In genomic region chr1:221442056-221442455, GRCh38 we compare ENCODE assay signal across 21 cellular contexts.
DNase-seq lines count a peak whose midpoint lies in the region; ATAC-seq and TF ChIP-seq lines count a peak whose summit lies in the region.
"Had no signal": no experiment of that assay in that cellular context is flagged by ENCODE, and none has a peak within 500 bp of the region (broad histone marks: within the 10 kb centered on the region; RNA-seq: fewer than 3 reads in every experiment).

No MANE protein-coding gene starts in this region.

- H3K36me3 ChIP-seq in SJSA1, result no peaks in the 10 kb centered on the region
- H3K36me3 ChIP-seq in neural progenitor cell, result no peaks in the 10 kb centered on the region
- H3K36me3 ChIP-seq: BLaER1 treated with 17β-estradiol and CSF1 and Interleukin-3, amounts not matched to agents 10 nM and 100 nM; HAP-1; SJCRH30 had no signal

- DNase-seq in SJSA1 (ENCODE audit: low read depth in 1 of 2, low spot score in 2 of 2) (no peak), foreskin keratinocyte (no peak), neural progenitor cell (ENCODE audit: low spot score) (peak; percentile 79), A172 (ENCODE audit: low spot score) (no peak), cortex of kidney (lab: John Stamatoyannopoulos, UW) (no peak)
- DNase-seq: Calu3; CD8-positive, alpha-beta T cell; DMS153; MM.1S; NCI-H1048; NCI-H1417 treated with DMSO at 0.1 percent for 48 hours; NCI-H187; NCI-H446; NCI-H526; OCI-M1; SJCRH30 had no signal

- peaks cover 47% of the 10 kb centered on the region for H3K4me1 ChIP-seq in SJSA1 (replicated peaks)
- peaks cover 17% of the 10 kb centered on the region for H3K4me1 ChIP-seq in foreskin keratinocyte
- H3K4me1 ChIP-seq in neural progenitor cell, result peaks cover 8% of the 10 kb centered on the region
- H3K4me1 ChIP-seq: HAP-1 had no signal

- no peaks in the 10 kb centered on the region for H3K27me3 ChIP-seq in SJSA1 (replicated peaks)
- no peaks in the 10 kb centered on the region for H3K27me3 ChIP-seq in foreskin keratinocyte
- H3K27me3 ChIP-seq in neural progenitor cell, result no peaks in the 10 kb centered on the region
- H3K27me3 ChIP-seq: BLaER1 treated with 17β-estradiol and CSF1 and Interleukin-3, amounts not matched to agents 10 nM and 100 nM; SJCRH30 had no signal

- TF ChIP-seq CTCF in foreskin keratinocyte (conservative IDR thresholded peaks at IDR 0.05) (no peak), neural progenitor cell (IDR thresholded peaks at IDR 0.05) (no peak)

- H3K4me3 ChIP-seq in SJSA1 (no peak overlapping the region), neural progenitor cell (no peak overlapping the region)
- H3K4me3 ChIP-seq: BLaER1 treated with 17β-estradiol and CSF1 and Interleukin-3, amounts not matched to agents 10 nM and 100 nM; GM23338; HAP-1; SJCRH30 had no signal

- no peak overlapping the region for H3K27ac Mint-ChIP-seq in neural progenitor cell
- H3K27ac Mint-ChIP-seq: CD8-positive, alpha-beta T cell; GM23338 had no signal

- peaks cover 20% of the 10 kb centered on the region for H3K4me1 Mint-ChIP-seq in neural progenitor cell

- no peaks in the 10 kb centered on the region for H3K9me3 ChIP-seq in SJSA1 (replicated peaks)
- no peaks in the 10 kb centered on the region for H3K9me3 ChIP-seq in neural progenitor cell (ENCODE audit: low read depth)
- H3K9me3 ChIP-seq: BLaER1 treated with 17β-estradiol and CSF1 and Interleukin-3, amounts not matched to agents 10 nM and 100 nM; HAP-1; SJCRH30 had no signal

- no peak overlapping the region for H3K9ac ChIP-seq in neural progenitor cell
- H3K9ac ChIP-seq: BLaER1 treated with 17β-estradiol and CSF1 and Interleukin-3, amounts not matched to agents 10 nM and 100 nM had no signal

- no peaks in the 10 kb centered on the region for H3F3A ChIP-seq in neural progenitor cell (ENCODE audit: low read depth)

- H3K4me2 ChIP-seq in neural progenitor cell, result peak overlapping the region; percentile 19
- H3K4me2 ChIP-seq: BLaER1 treated with 17β-estradiol and CSF1 and Interleukin-3, amounts not matched to agents 10 nM and 100 nM; GM23338 had no signal

- no peaks in the 10 kb centered on the region for H3K36me3 Mint-ChIP-seq in neural progenitor cell
- H3K36me3 Mint-ChIP-seq: CD8-positive, alpha-beta T cell had no signal

- no peak overlapping the region for H3K4me3 Mint-ChIP-seq in neural progenitor cell
- H3K4me3 Mint-ChIP-seq: CD8-positive, alpha-beta T cell; GM23338 had no signal

- H3K79me2 ChIP-seq in neural progenitor cell (ENCODE audit: low read depth), result no peaks in the 10 kb centered on the region

- no peak for ATAC-seq in foreskin keratinocyte
- ATAC-seq in GM21381 (IDR thresholded peaks at IDR 0.05; ENCODE audit: unreplicated experiment), result no peak
- ATAC-seq: CD8-positive, alpha-beta T cell; GM23338 had no signal

- no peaks in the 10 kb centered on the region for H3K9me3 Mint-ChIP-seq in neural progenitor cell
- H3K9me3 Mint-ChIP-seq: CD8-positive, alpha-beta T cell; GM23338 had no signal

- H3K27ac ChIP-seq in SJSA1 (peak overlapping the region; percentile 99), foreskin keratinocyte (peak overlapping the region; percentile 91), neural progenitor cell (no peak overlapping the region), temporal lobe (ENCODE audit: low read depth, low read length) (peak overlapping the region; percentile 53)
- H3K27ac ChIP-seq: BLaER1 treated with 17β-estradiol and CSF1 and Interleukin-3, amounts not matched to agents 10 nM and 100 nM; SJCRH30 had no signal

- no peak overlapping the region for H2AFZ ChIP-seq in neural progenitor cell (replicated peaks)
- H2AFZ ChIP-seq: GM23338 had no signal

- no peaks in the 10 kb centered on the region for H4K20me1 ChIP-seq in neural progenitor cell (ENCODE audit: low read depth)
- H4K20me1 ChIP-seq: BLaER1 treated with 17β-estradiol and CSF1 and Interleukin-3, amounts not matched to agents 10 nM and 100 nM had no signal

- peaks cover 2% of the 10 kb centered on the region for H3K27me3 Mint-ChIP-seq in neural progenitor cell (ENCODE audit: insufficient read depth, low read depth)
